ENCODE assay signal across 20 cellular contexts in the genomic region with DNA sequence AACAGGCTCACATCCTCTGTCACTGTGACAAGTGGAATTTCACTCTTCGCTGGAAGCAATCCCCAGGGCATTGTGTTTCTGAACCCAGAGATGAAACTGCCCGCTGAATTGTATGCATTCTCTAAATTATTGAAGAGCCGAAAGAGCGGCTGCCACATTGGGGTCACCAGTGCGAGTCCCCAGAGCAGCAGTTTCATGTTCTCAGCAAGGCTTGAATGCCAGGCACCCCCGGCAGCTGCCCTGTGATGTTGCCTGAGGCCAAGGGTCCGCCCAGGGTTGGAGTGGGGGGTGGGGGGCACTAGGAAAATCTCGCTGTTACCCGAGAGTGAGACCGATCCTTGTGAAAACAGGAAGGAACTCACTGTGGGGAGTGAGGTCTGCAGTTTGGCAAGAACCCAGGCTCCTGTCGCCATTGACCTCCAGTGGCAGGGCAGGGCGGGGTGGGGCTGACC. TPM values are rescaled to one million over a fixed set of nuclear protein-coding genes. Genes with fewer than 3 reads are reported as not detected.
A peak's percentile ranks its signal among the peaks of the same experiment; 100 is the strongest.
DNase-seq lines count a peak whose midpoint lies in the region; ATAC-seq and TF ChIP-seq lines count a peak whose summit lies in the region.
"Had no signal": no experiment of that assay in that cellular context is flagged by ENCODE, and none has a peak within 500 bp of the region (broad histone marks: within the 10 kb centered on the region; RNA-seq: fewer than 3 reads in every experiment).

No MANE protein-coding gene starts in this region.

- H3K27me3 ChIP-seq in gastroesophageal sphincter (no peaks in the 10 kb centered on the region), uterus (no peaks in the 10 kb centered on the region)
- H3K27me3 ChIP-seq: BE2C, brain microvascular endothelial cell had no signal

- ATAC-seq in GM18858 (IDR thresholded peaks at IDR 0.05; ENCODE audit: unreplicated experiment) (peak; percentile 53), HG03175 (IDR thresholded peaks at IDR 0.05; ENCODE audit: unreplicated experiment) (peak; percentile 52), gastroesophageal sphincter (no peak)
- ATAC-seq: activated CD4-positive, alpha-beta T cell treated with anti-CD3 and anti-CD28 coated beads for 36 hours; heart left ventricle; stimulated activated effector memory CD8-positive, alpha-beta T cell treated with anti-CD3 and anti-CD28 coated beads, Interleukin-12 subunit alpha, Interleukin-12 subunit beta, amount 100 ng/mL, for 72 hours had no signal

- TF ChIP-seq POLR2A in gastroesophageal sphincter (IDR thresholded peaks at IDR 0.05) (no peak), uterus (IDR thresholded peaks at IDR 0.05) (no peak)

- H3K4me3 ChIP-seq in gastroesophageal sphincter (no peak overlapping the region), uterus (no peak overlapping the region)
- H3K4me3 ChIP-seq: heart left ventricle had no signal

- H3K27ac Mint-ChIP-seq in nephron progenitor cell: peak overlapping the region; percentile 90
- H3K27ac Mint-ChIP-seq: activated CD4-positive, alpha-beta T cell treated with anti-CD3 and anti-CD28 coated beads for 36 hours; memory B cell; stimulated activated effector memory CD8-positive, alpha-beta T cell treated with anti-CD3 and anti-CD28 coated beads, Interleukin-12 subunit alpha, Interleukin-12 subunit beta, amount 100 ng/mL, for 72 hours had no signal

- no peak overlapping the region for H3K27ac ChIP-seq in gastroesophageal sphincter
- H3K27ac ChIP-seq in uterus: no peak overlapping the region
- H3K27ac ChIP-seq: brain microvascular endothelial cell, heart left ventricle had no signal

- H3K4me1 ChIP-seq in gastroesophageal sphincter (peaks cover 0 to 25% (median 9%) of the 10 kb centered on the region in 3 donors), uterus (no peaks in the 10 kb centered on the region)

- no CpG with 5 or more reads among the region's 12 CpGs for WGBS in gastroesophageal sphincter (ENCODE audit: low coverage in 1 of 2), 2 donors

- intact Hi-C loops in uterus (cut with DNase I; ENCODE audit: low total_unique reads): no loop called here

- no peaks in the 10 kb centered on the region for H3K9me3 Mint-ChIP-seq in nephron progenitor cell
- H3K9me3 Mint-ChIP-seq: stimulated activated effector memory CD8-positive, alpha-beta T cell treated with anti-CD3 and anti-CD28 coated beads, Interleukin-12 subunit alpha, Interleukin-12 subunit beta, amount 100 ng/mL, for 72 hours had no signal

- no peak for TF ChIP-seq EP300 in gastroesophageal sphincter (IDR thresholded peaks at IDR 0.05)

- H3K9me3 ChIP-seq in gastroesophageal sphincter: no peaks in the 10 kb centered on the region
- no peaks in the 10 kb centered on the region for H3K9me3 ChIP-seq in uterus
- H3K9me3 ChIP-seq: BE2C, heart left ventricle had no signal

- TF ChIP-seq CTCF in nephron progenitor cell (IDR thresholded peaks at IDR 0.05): no peak
- TF ChIP-seq CTCF in gastroesophageal sphincter (IDR thresholded peaks at IDR 0.05): no peak
- TF ChIP-seq CTCF in uterus (IDR thresholded peaks at IDR 0.05): no peak

- no peak overlapping the region for H3K4me3 Mint-ChIP-seq in nephron progenitor cell
- H3K4me3 Mint-ChIP-seq: activated CD4-positive, alpha-beta T cell treated with anti-CD3 and anti-CD28 coated beads for 36 hours; memory B cell; stimulated activated effector memory CD8-positive, alpha-beta T cell treated with anti-CD3 and anti-CD28 coated beads, Interleukin-12 subunit alpha, Interleukin-12 subunit beta, amount 100 ng/mL, for 72 hours had no signal

- no peaks in the 10 kb centered on the region for H3K27me3 Mint-ChIP-seq in nephron progenitor cell (ENCODE audit: low read depth, poor library complexity)

- no peaks in the 10 kb centered on the region for H3K36me3 ChIP-seq in gastroesophageal sphincter
- H3K36me3 ChIP-seq in uterus: no peaks in the 10 kb centered on the region
- H3K36me3 ChIP-seq: BE2C, brain microvascular endothelial cell, heart left ventricle had no signal

- DNase-seq in UCSD-AML1 (lab: John Stamatoyannopoulos, UW; ENCODE audit: unreplicated experiment) (peak; percentile 33), nephron progenitor cell (peak; percentile 42), DMS79 (lab: John Stamatoyannopoulos, UW) (no peak), uterus (no peak)
- DNase-seq in activated CD4-positive, alpha-beta T cell treated with anti-CD3 and anti-CD28 coated beads, Interleukin-2, amount 50 U/mL, for 4 hours: no peak
- DNase-seq: activated CD4-positive, alpha-beta T cell treated with anti-CD3 and anti-CD28 coated beads for 36 hours; activated effector memory CD4-positive, alpha-beta T cell treated with Interleukin-2 at 50 U/mL for 16 hours; BE2C; brain microvascular endothelial cell; GOT3; heart left ventricle; NCI-H1436; stimulated activated CD4-positive, alpha-beta T cell treated with anti-CD3 and anti-CD28 coated beads, Interleukin-2, amount 100 ng/mL, for 24 hours had no signal

- H3K4me1 Mint-ChIP-seq in nephron progenitor cell: peaks cover 18% of the 10 kb centered on the region
- H3K4me1 Mint-ChIP-seq: memory B cell had no signal

- no peaks in the 10 kb centered on the region for H3K36me3 Mint-ChIP-seq in nephron progenitor cell (ENCODE audit: low read depth)
- H3K36me3 Mint-ChIP-seq: stimulated activated effector memory CD8-positive, alpha-beta T cell treated with anti-CD3 and anti-CD28 coated beads, Interleukin-12 subunit alpha, Interleukin-12 subunit beta, amount 100 ng/mL, for 72 hours had no signal

RNA-seq across cellular contexts. Expression of a gene that starts 20.7 kb away (rescaled TPM):
- 10 to 100 TPM; 34.6 to 63.7 (median 37.0) TPM for total RNA-seq in gastroesophageal sphincter
- total RNA-seq in uterus: 100 to 1,000 TPM in 1 of 4 donors, 10 to 100 TPM in 3; 42.8 to 104 (median 47.2) TPM

RNA-seq across cellular contexts. Expression of a gene that starts 53.3 kb away (rescaled TPM):
- total RNA-seq in gastroesophageal sphincter: not detected
- not detected for total RNA-seq in uterus
- total RNA-seq: activated CD4-positive, alpha-beta T cell treated with anti-CD3 and anti-CD28 coated beads for 36 hours; Daoy; SK-MEL-5 had no signal

Comparison
In these comparisons a context has a peak if more than half of its experiments do, and no peak if none do; other contexts are left out.
1. DNase-seq: peak in UCSD-AML1 (single experiment) and nephron progenitor cell (single experiment); none in DMS79 (single experiment), activated CD4-positive, alpha-beta T cell treated with anti-CD3 and anti-CD28 coated beads, Interleukin-2, amount 50 U/mL, for 4 hours (0 of 2) and uterus (0 of 2).